In the genomic region with DNA sequence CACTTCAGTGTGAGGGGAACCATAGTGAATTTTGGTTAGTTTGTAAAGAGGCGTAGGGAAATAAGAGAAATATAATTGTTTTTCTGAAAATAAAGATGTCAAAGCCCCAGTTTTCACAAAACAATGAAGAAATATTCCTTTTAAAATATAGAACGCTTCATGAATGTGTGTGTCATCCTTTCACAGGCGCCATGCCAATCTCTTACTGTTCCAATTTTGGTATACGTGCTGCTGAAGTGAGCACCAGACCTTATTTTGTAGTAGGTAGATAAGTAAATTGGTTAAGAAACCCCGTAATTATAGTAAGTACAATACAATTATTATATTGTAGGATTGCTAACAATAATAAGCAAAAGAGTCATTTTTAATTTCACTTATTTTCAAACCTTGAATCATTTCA, we compare ENCODE assay signal across 11 cellular contexts.
"Had no signal": no experiment of that assay in that cellular context is flagged by ENCODE, and none has a peak within 500 bp of the region (broad histone marks: within the 10 kb centered on the region; RNA-seq: fewer than 3 reads in every experiment).

No MANE protein-coding gene starts in this region.

- H3K4me1 ChIP-seq: colonic mucosa had no signal

- H3K9me3 Mint-ChIP-seq: T-helper 1 cell treated with Interleukin-12 subunit alpha and Interleukin-12 subunit beta and Interleukin-4 antibody, amounts not matched to agents 30 μg/mL and 1 μg/mL, for 36 hours had no signal

- H3K9me3 ChIP-seq: colonic mucosa, gastroesophageal sphincter, left ventricle myocardium inferior, stomach had no signal

- H3K4me3 Mint-ChIP-seq: T-helper 1 cell treated with Interleukin-12 subunit alpha and Interleukin-12 subunit beta and Interleukin-4 antibody, amounts not matched to agents 30 μg/mL and 1 μg/mL, for 36 hours had no signal

- H3K27ac ChIP-seq: cardiac muscle cell, colonic mucosa, gastroesophageal sphincter, left ventricle myocardium inferior, stomach had no signal

- H3K27ac Mint-ChIP-seq: T-helper 1 cell treated with Interleukin-12 subunit alpha and Interleukin-12 subunit beta and Interleukin-4 antibody, amounts not matched to agents 30 μg/mL and 1 μg/mL, for 36 hours had no signal

- DNase-seq: activated CD8-positive, alpha-beta memory T cell treated with anti-CD3 and anti-CD28 coated beads for 24 hours; activated effector memory CD4-positive, alpha-beta T cell treated with anti-CD3 and anti-CD28 coated beads, Interleukin-2, amount 50 U/mL, for 16 hours; colonic mucosa; left ventricle myocardium inferior; retina; stimulated activated CD4-positive, alpha-beta T cell treated with anti-CD3 and anti-CD28 coated beads, Interleukin-4, amount 100 ng/mL, for 4 hours; stomach had no signal

- H3K36me3 ChIP-seq: colonic mucosa had no signal

- ATAC-seq: gastroesophageal sphincter, SK-N-SH treated with all-trans-retinoic acid at 6 μM for 48 hours had no signal

- H3K4me3 ChIP-seq: cardiac muscle cell, colonic mucosa, gastroesophageal sphincter, left ventricle myocardium inferior, stomach had no signal

- H3K27me3 ChIP-seq: cardiac muscle cell, colonic mucosa, gastroesophageal sphincter, stomach had no signal
